17 cellular contexts compared by ENCODE assay signal in the genomic region with DNA sequence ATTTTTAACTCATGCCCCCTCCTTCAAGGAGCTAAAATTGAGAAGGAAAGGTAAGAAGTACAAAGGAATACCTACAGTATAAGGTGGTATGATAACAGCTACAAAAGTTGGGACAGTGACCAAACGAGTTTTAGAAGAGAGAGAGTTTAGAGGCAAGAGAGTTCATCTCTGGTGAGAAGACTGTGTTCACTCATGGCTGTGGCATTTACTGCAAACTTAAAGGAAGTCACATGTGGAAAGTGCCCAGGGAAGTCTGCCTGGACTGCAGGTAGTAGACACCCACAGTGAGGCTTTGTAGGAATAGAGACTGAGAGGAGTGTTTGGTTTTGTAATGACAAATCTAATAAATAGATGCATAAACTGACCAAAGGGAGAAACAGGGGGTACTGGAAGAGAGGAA.
DNase-seq lines count a peak whose midpoint lies in the region; ATAC-seq and TF ChIP-seq lines count a peak whose summit lies in the region.
"Had no signal": no experiment of that assay in that cellular context is flagged by ENCODE, and none has a peak within 500 bp of the region (broad histone marks: within the 10 kb centered on the region; RNA-seq: fewer than 3 reads in every experiment).

No MANE protein-coding gene starts in this region.

- TF ChIP-seq POLR2A in prostate gland (IDR thresholded peaks at IDR 0.05) = no peak

- H3K9me2 ChIP-seq in GM23248 (ENCODE audit: insufficient read depth) = no peaks in the 10 kb centered on the region

- no peak overlapping the region for H3K4me3 ChIP-seq in CD8-positive, alpha-beta T cell (ENCODE audit: low read depth, low read length)
- H3K4me3 ChIP-seq in GM23248 = no peak overlapping the region
- H3K4me3 ChIP-seq in prostate gland = no peak overlapping the region
- H3K4me3 ChIP-seq: colonic mucosa, lung had no signal

- no peak for DNase-seq in CD8-positive, alpha-beta T cell
- DNase-seq in GM23248 (peak; percentile 4), chondrocyte (ENCODE audit: low spot score) (no peak), prostate gland (ENCODE audit: low spot score) (no peak), HUDEP-2 (lab: John Stamatoyannopoulos, UW; ENCODE audit: unreplicated experiment in 76 of 76) (no peak), DMS 273 treated with DMSO at 0.1 percent for 48 hours (lab: John Stamatoyannopoulos, UW) (no peak)
- DNase-seq: activated CD4-positive, alpha-beta T cell treated with anti-CD3 and anti-CD28 coated beads for 4 hours; activated T-cell treated with anti-CD3 and anti-CD28 coated beads, Interleukin-2, amount 50 U/mL, for 1 hour; BE2C; colonic mucosa; DMS153; NCI-H1694; NCI-H446 treated with DMSO at 0.1 percent for 48 hours; SIG-M5 had no signal

- no peaks in the 10 kb centered on the region for H3K9me3 Mint-ChIP-seq in CD8-positive, alpha-beta T cell
- no peaks in the 10 kb centered on the region for H3K9me3 Mint-ChIP-seq in chondrocyte (ENCODE audit: low read depth)

- CTCF ChIA-PET in CD8-positive, alpha-beta T cell (lab: Charles Lee) = interaction anchor here (2.5 to 3.9 kb wide), 2 partner anchors 222 to 717 kb away, joined by 9 to 28 read pairs; partner anchors contain the start of gene INPP4B

- H3K9ac ChIP-seq in GM23248 = no peak overlapping the region

- H3K36me3 ChIP-seq in CD8-positive, alpha-beta T cell (ENCODE audit: insufficient read depth, low read length) = no peaks in the 10 kb centered on the region
- H3K36me3 ChIP-seq in GM23248 (ENCODE audit: low read depth) = no peaks in the 10 kb centered on the region
- no peaks in the 10 kb centered on the region for H3K36me3 ChIP-seq in prostate gland
- H3K36me3 ChIP-seq: BE2C, colonic mucosa had no signal

- no peak overlapping the region for H3K27ac ChIP-seq in CD8-positive, alpha-beta T cell (ENCODE audit: low read depth, low read length)
- no peak overlapping the region for H3K27ac ChIP-seq in GM23248
- peak overlapping the region; percentile 20 to 65 for H3K27ac ChIP-seq in prostate gland
- H3K27ac ChIP-seq: colonic mucosa had no signal

- TF ChIP-seq CTCF in CD8-positive, alpha-beta T cell (IDR thresholded peaks at IDR 0.05) = no peak
- TF ChIP-seq CTCF in chondrocyte (IDR thresholded peaks at IDR 0.05) (no peak), prostate gland (IDR thresholded peaks at IDR 0.05) (no peak)

- H2AFZ ChIP-seq in GM23248 = no peak overlapping the region

- peaks cover 11% of the 10 kb centered on the region for H3K36me3 Mint-ChIP-seq in CD8-positive, alpha-beta T cell
- H3K36me3 Mint-ChIP-seq in chondrocyte (ENCODE audit: low read depth) = no peaks in the 10 kb centered on the region

- H3K79me2 ChIP-seq in GM23248 (ENCODE audit: insufficient read depth) = no peaks in the 10 kb centered on the region

- peak overlapping the region; percentile 86 for H3K27ac Mint-ChIP-seq in CD8-positive, alpha-beta T cell
- peak overlapping the region; percentile 52 for H3K27ac Mint-ChIP-seq in chondrocyte (ENCODE audit: unreplicated experiment)

- no peak overlapping the region for H3K4me3 Mint-ChIP-seq in CD8-positive, alpha-beta T cell
- no peak overlapping the region for H3K4me3 Mint-ChIP-seq in chondrocyte (ENCODE audit: unreplicated experiment)

- intact Hi-C loops in CD8-positive, alpha-beta T cell (cut with DNase I, micrococcal nuclease) = loop anchor here (5.0 to 10.0 kb wide), 5 partner anchors 222 to 1075 kb away; partner anchors contain the start of gene USP38 (in 1 of the 2)
- intact Hi-C loops in prostate gland (cut with DNase I) = loop anchor here (5.0 to 10.0 kb wide), 4 partner anchors 225 to 955 kb away; partner anchors contain the start of gene INPP4B

- H3F3A ChIP-seq in GM23248 (ENCODE audit: insufficient read depth) = 0 out of 2 replicates have a peak, but pooled peaks cover 7% of the 10 kb centered on the region

- 100% methylated on average over 1 of the region's 1 CpG for WGBS in GM23248 (ENCODE audit: low coverage in 1 of 2, low lambda C conversion rate in 2 of 2, missing lambda C conversion rate in 2 of 2), 2 experiments
- 82% methylated on average over 1 of the region's 1 CpG for WGBS in prostate gland

- H3K27me3 Mint-ChIP-seq in CD8-positive, alpha-beta T cell (ENCODE audit: low read depth) = no peaks in the 10 kb centered on the region
- no peaks in the 10 kb centered on the region for H3K27me3 Mint-ChIP-seq in chondrocyte (ENCODE audit: low read depth)

- peaks cover 30% of the 10 kb centered on the region for H3K4me1 Mint-ChIP-seq in CD8-positive, alpha-beta T cell (ENCODE audit: low read depth)
- H3K4me1 Mint-ChIP-seq in chondrocyte (ENCODE audit: low read depth) = peaks cover 24% of the 10 kb centered on the region

- H3K27me3 ChIP-seq in CD8-positive, alpha-beta T cell (ENCODE audit: insufficient read depth, low read length) = no peaks in the 10 kb centered on the region
- H3K27me3 ChIP-seq in GM23248 (replicated peaks; ENCODE audit: insufficient read depth) = no peaks in the 10 kb centered on the region
- no peaks in the 10 kb centered on the region for H3K27me3 ChIP-seq in prostate gland (replicated peaks; ENCODE audit: insufficient read depth)
- H3K27me3 ChIP-seq: BE2C, colonic mucosa had no signal

- ATAC-seq in CD8-positive, alpha-beta T cell = no peak
- ATAC-seq in GM21825 (IDR thresholded peaks at IDR 0.05; ENCODE audit: unreplicated experiment) = no peak
- ATAC-seq: HCT116 had no signal

- peaks cover 9% of the 10 kb centered on the region for H3K4me1 ChIP-seq in CD8-positive, alpha-beta T cell (ENCODE audit: insufficient read depth, low read length)
- peaks cover 18% of the 10 kb centered on the region; the same call in 1 of the 2 replicates for H3K4me1 ChIP-seq in GM23248 (ENCODE audit: insufficient read depth)
- H3K4me1 ChIP-seq in prostate gland (replicated peaks) = no peaks in the 10 kb centered on the region
- H3K4me1 ChIP-seq: colonic mucosa had no signal

- POLR2A ChIA-PET in CD8-positive, alpha-beta T cell (lab: Charles Lee) = no interaction called here

- no peaks in the 10 kb centered on the region for H4K20me1 ChIP-seq in GM23248 (ENCODE audit: insufficient read depth)

- in situ Hi-C loops in GM23248 (cut with MboI) = loop anchor here (10.0 kb wide), 1 partner anchor 715 kb away; the partner anchor contains the start of gene INPP4B

- no peaks in the 10 kb centered on the region for H3K9me3 ChIP-seq in CD8-positive, alpha-beta T cell (ENCODE audit: low read length)
- H3K9me3 ChIP-seq in GM23248 (ENCODE audit: low read depth) (no peaks in the 10 kb centered on the region), prostate gland (no peaks in the 10 kb centered on the region)
- H3K9me3 ChIP-seq: BE2C, colonic mucosa had no signal

- H3K4me2 ChIP-seq in GM23248 (ENCODE audit: unreplicated experiment) = no peak overlapping the region

Comparison
In these comparisons a context has a peak if more than half of its experiments do, and no peak if none do; other contexts are left out.
1. H3K27ac ChIP-seq: peak in prostate gland (2 of 2); none in CD8-positive, alpha-beta T cell (single experiment) and GM23248 (single experiment).